1 cellular context compared by ENCODE assay signal in the genomic region with DNA sequence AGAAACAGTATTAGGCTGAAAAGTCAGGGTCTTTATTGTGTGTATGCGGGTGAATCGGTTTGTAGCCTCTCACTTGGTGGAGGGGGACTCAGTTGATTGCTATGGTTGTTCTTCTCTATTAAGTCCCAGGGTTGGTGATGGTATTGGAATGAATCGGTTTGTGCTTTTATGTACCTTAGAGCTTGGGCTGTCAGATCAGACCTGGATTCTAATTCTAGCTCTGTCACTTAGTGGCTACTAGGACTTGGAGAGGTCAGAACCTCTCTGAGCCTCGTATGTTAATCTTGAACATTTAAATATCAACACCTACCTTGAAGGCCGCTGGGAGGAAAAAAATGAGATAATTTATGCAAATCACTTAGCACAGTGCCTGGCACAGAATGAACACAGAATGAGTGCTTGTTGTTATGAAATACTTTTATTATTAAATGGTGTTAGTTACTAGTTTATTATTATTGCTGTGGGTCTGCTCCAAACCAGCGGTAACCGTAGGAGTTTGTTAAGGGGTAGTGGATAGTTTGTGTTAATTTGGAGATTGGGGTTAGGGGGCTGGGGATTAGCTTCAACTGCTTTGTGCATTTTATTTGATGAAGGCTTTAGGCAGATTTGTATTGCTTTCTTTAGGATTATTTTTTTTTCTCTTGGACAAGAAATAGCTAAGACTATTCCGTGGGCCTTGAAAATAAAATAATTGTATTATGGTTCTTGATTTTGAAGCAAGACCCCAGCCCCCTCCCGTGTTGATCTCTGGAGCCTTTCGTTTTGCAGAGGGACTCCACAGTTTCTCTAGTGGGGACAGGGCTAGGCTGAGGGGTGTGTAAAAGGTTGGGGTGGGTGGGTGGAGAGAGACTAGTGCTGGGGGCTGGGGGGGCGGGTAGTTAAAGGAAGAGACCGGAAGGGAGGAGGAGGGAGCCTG.
TF ChIP-seq lines count a peak whose summit lies in the region.

No MANE protein-coding gene starts in this region.

TF ChIP-seq in HepG2, 621 proteins besides CTCF, POLR2A, EP300 and RAD21:
- TF ChIP-seq RARG (CRISPR knock-in tag; IDR thresholded peaks at IDR 0.05; ENCODE audit: low read depth): peak; percentile 71; the same call in 1 of the 2 replicates
- TF ChIP-seq GABPA (IDR thresholded peaks at IDR 0.05; ENCODE audit: low read depth, low read length): no peak
- TF ChIP-seq GABPA (CRISPR knock-in tag; IDR thresholded peaks at IDR 0.05; ENCODE audit: low read depth): 0 out of 2 replicates have a peak, but pooled peaks have one; percentile 22
- 0 out of 2 replicates have a peak, but pooled peaks have one; percentile 2 for TF ChIP-seq JUNB (CRISPR knock-in tag; IDR thresholded peaks at IDR 0.05; ENCODE audit: borderline replicate concordance)
- TF ChIP-seq ZSCAN29 (CRISPR knock-in tag; conservative IDR thresholded peaks at IDR 0.05): peak; percentile 73; the same call in 1 of the 2 replicates
- no peak for TF ChIP-seq YEATS2 (CRISPR knock-in tag; IDR thresholded peaks at IDR 0.05; ENCODE audit: borderline replicate concordance)
- TF ChIP-seq ELF3 (CRISPR knock-in tag; IDR thresholded peaks at IDR 0.05): no peak
- TF ChIP-seq THAP11 (CRISPR knock-in tag; IDR thresholded peaks at IDR 0.05): no peak; the same call in 1 of the 2 replicates
